In the genomic region with DNA sequence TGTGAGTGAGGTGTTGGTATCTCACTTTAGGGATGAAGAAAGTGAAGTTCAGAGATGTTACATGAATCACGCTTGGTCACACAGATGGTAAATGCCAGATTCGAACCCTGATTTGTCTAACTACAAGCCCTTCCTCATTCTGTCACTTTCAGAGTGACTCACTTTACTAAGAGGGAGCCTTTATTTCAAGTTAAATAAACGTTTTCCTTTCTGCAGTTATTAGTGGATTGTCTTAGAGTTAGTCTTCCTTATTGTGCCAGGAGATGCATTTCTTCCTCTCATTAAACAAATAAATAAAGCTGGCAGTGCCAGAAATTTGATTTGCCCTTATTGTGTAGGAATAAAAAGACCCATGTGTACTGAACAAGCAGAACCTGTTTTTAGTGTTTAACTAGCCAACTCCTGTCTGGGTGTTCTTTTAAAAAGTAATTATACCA, we compare ENCODE assay signal across 7 cellular contexts.
A peak's percentile ranks its signal among the peaks of the same experiment; 100 is the strongest.
DNase-seq lines count a peak whose midpoint lies in the region; ATAC-seq lines count a peak whose summit lies in the region.

No MANE protein-coding gene starts in this region.

- ATAC-seq in HG03159 (IDR thresholded peaks at IDR 0.05; ENCODE audit: unreplicated experiment) (peak; percentile 47), T-helper 17 cell (no peak), GM21367 (IDR thresholded peaks at IDR 0.05; ENCODE audit: unreplicated experiment) (no peak), GM21390 (IDR thresholded peaks at IDR 0.05; ENCODE audit: unreplicated experiment) (no peak), HG03139 (IDR thresholded peaks at IDR 0.05; ENCODE audit: unreplicated experiment) (no peak)
- ATAC-seq in naive thymus-derived CD8-positive, alpha-beta T cell = no peak

- H3K27ac Mint-ChIP-seq in T-helper 17 cell = peak overlapping the region; percentile 89
- H3K27ac Mint-ChIP-seq in naive thymus-derived CD8-positive, alpha-beta T cell = peak overlapping the region; percentile 13 to 94 (median 66)

- H3K9me3 ChIP-seq in T-helper 17 cell (ENCODE audit: control insufficient read depth, low read length, poor library complexity, severe bottlenecking) = no peaks in the 10 kb centered on the region

- peaks cover 64% of the 10 kb centered on the region for H3K4me1 Mint-ChIP-seq in T-helper 17 cell
- peaks cover 48 to 85% (median 75%) of the 10 kb centered on the region in 4 donors for H3K4me1 Mint-ChIP-seq in naive thymus-derived CD8-positive, alpha-beta T cell

- no peaks in the 10 kb centered on the region for H3K27me3 Mint-ChIP-seq in T-helper 17 cell
- no peaks in the 10 kb centered on the region for H3K27me3 Mint-ChIP-seq in naive thymus-derived CD8-positive, alpha-beta T cell

- no peaks in the 10 kb centered on the region for H3K9me3 Mint-ChIP-seq in naive thymus-derived CD8-positive, alpha-beta T cell

- POLR2A ChIA-PET in naive thymus-derived CD8-positive, alpha-beta T cell (lab: Charles Lee) = interaction anchor here (1.5 kb wide), 1 partner anchor 39 kb away, joined by 11 read pairs; no protein-coding TSS in a partner anchor

- peaks cover 9% of the 10 kb centered on the region for H3K36me3 Mint-ChIP-seq in T-helper 17 cell (ENCODE audit: low read depth)
- peaks cover 0 to 39% (median 7%) of the 10 kb centered on the region in 3 donors for H3K36me3 Mint-ChIP-seq in naive thymus-derived CD8-positive, alpha-beta T cell

- DNase-seq in EL = peak; percentile 11
- no peak for DNase-seq in T-helper 17 cell
- DNase-seq in naive thymus-derived CD8-positive, alpha-beta T cell = no peak

- H3K4me3 Mint-ChIP-seq in T-helper 17 cell = no peak overlapping the region
- peak overlapping the region in 7 of 10 donors; percentile 14 to 78 (median 63) for H3K4me3 Mint-ChIP-seq in naive thymus-derived CD8-positive, alpha-beta T cell
